Comparison of ENCODE assay signal across 13 cellular contexts in genomic region chr4:7759221-7759620, GRCh38.
DNase-seq lines count a peak whose midpoint lies in the region; ATAC-seq and TF ChIP-seq lines count a peak whose summit lies in the region.
"Had no signal": no experiment of that assay in that cellular context is flagged by ENCODE, and none has a peak within 500 bp of the region (broad histone marks: within the 10 kb centered on the region; RNA-seq: fewer than 3 reads in every experiment).

No MANE protein-coding gene starts in this region.

- 73% methylated on average over 12 of the region's 12 CpGs for WGBS in esophagus muscularis mucosa

- peak overlapping the region in 3 of 4 donors; percentile 28 to 79 (median 76) for H3K27ac ChIP-seq in esophagus muscularis mucosa (replicated peaks in 1 of 4)
- H3K27ac ChIP-seq: KMS-11 had no signal

- TF ChIP-seq EP300 in esophagus muscularis mucosa (IDR thresholded peaks at IDR 0.05): no peak

- intact Hi-C loops in esophagus muscularis mucosa (cut with DNase I): no loop called here

- no peak for TF ChIP-seq CTCF in esophagus muscularis mucosa (IDR thresholded peaks at IDR 0.05)

- H3K36me3 ChIP-seq in esophagus muscularis mucosa: peaks cover 6 to 48% (median 23%) of the 10 kb centered on the region in 4 donors

- no peaks in the 10 kb centered on the region for H3K9me3 ChIP-seq in esophagus muscularis mucosa

- ATAC-seq in HG03565 (IDR thresholded peaks at IDR 0.05; ENCODE audit: unreplicated experiment): peak; percentile 63

- TF ChIP-seq POLR2A in esophagus muscularis mucosa (IDR thresholded peaks at IDR 0.05; ENCODE audit: low read depth): no peak

- peaks cover 11 to 41% (median 32%) of the 10 kb centered on the region in 4 donors for H3K4me1 ChIP-seq in esophagus muscularis mucosa

- H3K4me3 ChIP-seq in esophagus muscularis mucosa: peak overlapping the region in 1 of 4 donors; percentile 16
- H3K4me3 ChIP-seq: smooth muscle cell had no signal

- peak; percentile 12 to 41 for DNase-seq in activated CD8-positive, alpha-beta memory T cell treated with anti-CD3 and anti-CD28 coated beads for 1 hour (ENCODE audit: extremely low read depth in 1 of 2, low read depth in 1 of 2)
- DNase-seq in esophagus muscularis mucosa (ENCODE audit: extremely low spot score) (no peak), NCI-H2227 treated with DMSO at 0.1 percent for 48 hours (lab: John Stamatoyannopoulos, UW) (no peak), HK-2 (ENCODE audit: unreplicated experiment) (no peak), NCI-H774 (lab: John Stamatoyannopoulos, UW) (no peak), kidney glomerular epithelial cell (lab: John Stamatoyannopoulos, UW) (no peak)
- peak; percentile 75 for DNase-seq in stimulated activated CD8-positive, alpha-beta memory T cell treated with anti-CD3 and anti-CD28 coated beads, Interleukin-4, amount 100 ng/mL, for 48 hours
- DNase-seq: cortex of kidney, H7, SIG-M5 had no signal

- H3K27me3 ChIP-seq in esophagus muscularis mucosa: no peaks in the 10 kb centered on the region

Comparison
In these comparisons a context has a peak if more than half of its experiments do, and no peak if none do; other contexts are left out.
1. DNase-seq: peak in activated CD8-positive, alpha-beta memory T cell treated with anti-CD3 and anti-CD28 coated beads for 1 hour (2 of 2) and stimulated activated CD8-positive, alpha-beta memory T cell treated with anti-CD3 and anti-CD28 coated beads, Interleukin-4, amount 100 ng/mL, for 48 hours (single experiment); none in esophagus muscularis mucosa (single experiment), NCI-H2227 treated with DMSO at 0.1 percent for 48 hours (single experiment), HK-2 (single experiment), NCI-H774 (single experiment) and kidney glomerular epithelial cell (single experiment).